Comparison of ENCODE assay signal across 9 cellular contexts in genomic region chr11:73330569-73331093, GRCh38. TPM values are rescaled to one million over a fixed set of nuclear protein-coding genes. Genes with fewer than 3 reads are reported as not detected.
DNase-seq lines count a peak whose midpoint lies in the region; ATAC-seq and TF ChIP-seq lines count a peak whose summit lies in the region.
"Had no signal": no experiment of that assay in that cellular context is flagged by ENCODE, and none has a peak within 500 bp of the region (broad histone marks: within the 10 kb centered on the region; RNA-seq: fewer than 3 reads in every experiment).

No MANE protein-coding gene starts in this region.

- H3K9me3 ChIP-seq in OCI-LY3 (ENCODE audit: insufficient read depth, low read length), result no peaks in the 10 kb centered on the region
- H3K9me3 ChIP-seq in esophagus muscularis mucosa, result no peaks in the 10 kb centered on the region
- H3K9me3 ChIP-seq in trophoblast cell (ENCODE audit: insufficient read depth, low read depth, low read length), result no peaks in the 10 kb centered on the region

- no peak overlapping the region for H3K4me2 ChIP-seq in OCI-LY3 (ENCODE audit: low read length)
- peak overlapping the region; percentile 55 for H3K4me2 ChIP-seq in trophoblast cell (ENCODE audit: low read length)

- no peak for ATAC-seq in HG02610 (IDR thresholded peaks at IDR 0.05; ENCODE audit: unreplicated experiment)

- peak overlapping the region; percentile 94 for H2BK12ac ChIP-seq in trophoblast cell (ENCODE audit: low read length)

- H4K91ac ChIP-seq in trophoblast cell (ENCODE audit: low read depth, low read length), result peak overlapping the region; percentile 96

- TF ChIP-seq CTCF in OCI-LY3 (IDR thresholded peaks at IDR 0.05; ENCODE audit: low read depth, low read length) (peak; percentile 30), esophagus muscularis mucosa (IDR thresholded peaks at IDR 0.05) (peak; percentile 37 to 57 (median 44))

- peak overlapping the region; percentile 85 for H3K18ac ChIP-seq in trophoblast cell (ENCODE audit: low read length)

- no peak overlapping the region for H4K12ac ChIP-seq in trophoblast cell (ENCODE audit: low read depth, low read length)

- H3K14ac ChIP-seq in trophoblast cell (ENCODE audit: low read length), result peak overlapping the region; percentile 91

- TF ChIP-seq POLR2A in esophagus muscularis mucosa (IDR thresholded peaks at IDR 0.05; ENCODE audit: low read depth), result no peak

- H3K4me1 ChIP-seq in OCI-LY3 (ENCODE audit: low read length) (peaks cover 30% of the 10 kb centered on the region), esophagus muscularis mucosa (peaks cover 89 to 100% (median 98%) of the 10 kb centered on the region in 4 donors), trophoblast cell (ENCODE audit: control insufficient read depth in 1 of 2, insufficient read depth in 2 of 2, low read length in 2 of 2) (peaks cover 63% of the 10 kb centered on the region in 2 experiments)

- H3K36me3 ChIP-seq in OCI-LY3 (replicated peaks; ENCODE audit: low read depth, low read length) (no peaks in the 10 kb centered on the region), esophagus muscularis mucosa (no peaks in the 10 kb centered on the region), trophoblast cell (ENCODE audit: control insufficient read depth in 1 of 2, insufficient read depth in 2 of 2, low read length in 2 of 2) (peaks cover 15 to 17% of the 10 kb centered on the region in 2 experiments)

- WGBS in esophagus muscularis mucosa, result 28% methylated on average over 3 of the region's 3 CpGs
- no CpG with 5 or more reads among the region's 3 CpGs for WGBS in trophoblast cell (ENCODE audit: extremely low coverage, insufficient coverage, insufficient read length)

- H3K79me1 ChIP-seq in trophoblast cell (ENCODE audit: low read length), result peaks cover 35% of the 10 kb centered on the region

- H3K9ac ChIP-seq in OCI-LY3 (ENCODE audit: low read length) (no peak overlapping the region), trophoblast cell (ENCODE audit: low read length) (no peak overlapping the region)

- H3K27ac ChIP-seq in OCI-LY3 (ENCODE audit: low read length) (no peak overlapping the region), esophagus muscularis mucosa (replicated peaks in 1 of 4) (peak overlapping the region; percentile 77 to 90 (median 82)), trophoblast cell (ENCODE audit: low read depth, low read length) (peak overlapping the region; percentile 75)

- peak overlapping the region; percentile 77 for H4K8ac ChIP-seq in trophoblast cell (ENCODE audit: low read depth, low read length)

- DNase-seq in EH (ENCODE audit: low read depth) (peak; percentile 69), esophagus muscularis mucosa (ENCODE audit: extremely low spot score) (no peak), trophoblast cell (no peak), HuH-7.5 (ENCODE audit: low spot score) (no peak), NAMALWA (ENCODE audit: low spot score) (no peak), HPDE6-E6E7 (ENCODE audit: extremely low spot score) (no peak)
- DNase-seq: activated B cell treated with CpG ODN at 0.5 μM for 24 hours had no signal

- no peak for TF ChIP-seq EP300 in esophagus muscularis mucosa (IDR thresholded peaks at IDR 0.05)

- H3K4me3 ChIP-seq in OCI-LY3 (ENCODE audit: low read length), result no peak overlapping the region
- no peak overlapping the region for H3K4me3 ChIP-seq in esophagus muscularis mucosa
- no peak overlapping the region for H3K4me3 ChIP-seq in trophoblast cell (ENCODE audit: low read depth, low read length)

- H3K79me2 ChIP-seq in OCI-LY3 (ENCODE audit: low read length) (no peaks in the 10 kb centered on the region), trophoblast cell (ENCODE audit: control insufficient read depth, insufficient read depth, low read length, poor library complexity) (peaks cover 16% of the 10 kb centered on the region)

- H3K23ac ChIP-seq in trophoblast cell (ENCODE audit: low read length), result no peak overlapping the region

- H2AFZ ChIP-seq in OCI-LY3 (ENCODE audit: low read depth, low read length), result no peak overlapping the region
- H2AFZ ChIP-seq in trophoblast cell (ENCODE audit: insufficient read depth, low read length, poor library complexity), result peak overlapping the region; percentile 14

- peak overlapping the region; percentile 94 for H2BK5ac ChIP-seq in trophoblast cell (ENCODE audit: low read depth, low read length, poor library complexity)

- H2AK5ac ChIP-seq in trophoblast cell (ENCODE audit: low read length), result peak overlapping the region; percentile 82

- H2BK120ac ChIP-seq in trophoblast cell (ENCODE audit: insufficient read depth, low read length, poor library complexity), result peak overlapping the region; percentile 92

- H3K27me3 ChIP-seq in OCI-LY3 (ENCODE audit: low read depth, low read length) (no peaks in the 10 kb centered on the region), esophagus muscularis mucosa (no peaks in the 10 kb centered on the region), trophoblast cell (ENCODE audit: insufficient read depth, low read length) (no peaks in the 10 kb centered on the region)

- peak overlapping the region; percentile 87 for H3K4ac ChIP-seq in trophoblast cell (ENCODE audit: low read depth, low read length)

- no peaks in the 10 kb centered on the region for H4K20me1 ChIP-seq in OCI-LY3 (ENCODE audit: insufficient read depth, low read length)

- intact Hi-C loops in esophagus muscularis mucosa (cut with DNase I), result no loop called here

RNA-seq across cellular contexts. Expression of gene ARHGEF17, which starts 22.6 kb away (rescaled TPM):
- 100 to 1,000 TPM in 3 of 4 donors, 10 to 100 TPM in 1; 82.8 to 196 (median 122) TPM for total RNA-seq in esophagus muscularis mucosa
- 31.0 and 31.5 TPM in 2 replicates for polyA plus RNA-seq in trophoblast cell (2013)

RNA-seq across cellular contexts. Expression of gene RELT, which starts 45.6 kb away (rescaled TPM):
- 1 to 10 TPM; 1.2 to 7.8 (median 2.2) TPM for total RNA-seq in esophagus muscularis mucosa
- polyA plus RNA-seq in trophoblast cell (2013), result 24.5 and 27.6 TPM in 2 replicates

RNA-seq across cellular contexts. Expression of gene P2RY6, which starts 58.5 kb away (rescaled TPM):
- 1 to 10 TPM; 1.6 to 4.8 (median 2.4) TPM for total RNA-seq in esophagus muscularis mucosa
- polyA plus RNA-seq in trophoblast cell (2013), result 45.7 and 47.8 TPM in 2 replicates
